Comparison of ENCODE assay signal across 17 cellular contexts in genomic region chr4:118927976-118928375, GRCh38. TPM values are rescaled to one million over a fixed set of nuclear protein-coding genes. Genes with fewer than 3 reads are reported as not detected.
DNase-seq lines count a peak whose midpoint lies in the region; ATAC-seq and TF ChIP-seq lines count a peak whose summit lies in the region.
"Had no signal": no experiment of that assay in that cellular context is flagged by ENCODE, and none has a peak within 500 bp of the region (broad histone marks: within the 10 kb centered on the region; RNA-seq: fewer than 3 reads in every experiment).

No MANE protein-coding gene starts in this region.

- no peaks in the 10 kb centered on the region for H3K36me3 Mint-ChIP-seq in HFFc6 (ENCODE audit: low read depth)

- H3K4me3 ChIP-seq in left lung, result no peak overlapping the region
- no peak overlapping the region for H3K4me3 ChIP-seq in stomach smooth muscle (ENCODE audit: low read length in 2 of 2)
- H3K4me3 ChIP-seq: breast epithelium, SK-N-MC, skin epidermis had no signal

- ATAC-seq in left lung (peak; percentile 62), HG02642 (IDR thresholded peaks at IDR 0.05; ENCODE audit: poor library complexity, unreplicated experiment) (no peak)

- H3K27me3 ChIP-seq in left lung (no peaks in the 10 kb centered on the region), stomach smooth muscle (ENCODE audit: control insufficient read depth in 1 of 2, insufficient read depth in 2 of 2, low read length in 2 of 2) (no peaks in the 10 kb centered on the region)
- H3K27me3 ChIP-seq: breast epithelium had no signal

- no peak overlapping the region for H3K4me3 Mint-ChIP-seq in HFFc6
- H3K4me3 Mint-ChIP-seq: B cell, nephron progenitor cell had no signal

- H3K27ac ChIP-seq in left lung, result no peak overlapping the region
- peak overlapping the region; percentile 19 for H3K27ac ChIP-seq in stomach smooth muscle (ENCODE audit: low read length)
- H3K27ac ChIP-seq: SK-N-MC, skin epidermis had no signal

- intact Hi-C loops in left lung (cut with DNase I), result no loop called here

- H3K9me3 ChIP-seq in left lung (no peaks in the 10 kb centered on the region), stomach smooth muscle (ENCODE audit: control insufficient read depth in 2 of 2, low read length in 2 of 2) (no peaks in the 10 kb centered on the region)
- H3K9me3 ChIP-seq: breast epithelium had no signal

- no peaks in the 10 kb centered on the region for H3K4me1 Mint-ChIP-seq in HFFc6 (ENCODE audit: low read depth)
- H3K4me1 Mint-ChIP-seq: B cell, nephron progenitor cell had no signal

- H3K27me3 Mint-ChIP-seq in HFFc6 (ENCODE audit: insufficient read depth), result no peaks in the 10 kb centered on the region; the same call in 1 of the 2 replicates

- no peaks in the 10 kb centered on the region for H3K9me3 Mint-ChIP-seq in HFFc6
- H3K9me3 Mint-ChIP-seq: nephron progenitor cell had no signal

- H3K4me1 ChIP-seq in left lung (no peaks in the 10 kb centered on the region), stomach smooth muscle (ENCODE audit: control insufficient read depth, insufficient read depth, low read length) (peaks cover 23% of the 10 kb centered on the region)
- H3K4me1 ChIP-seq: breast epithelium had no signal

- TF ChIP-seq CTCF in left lung (IDR thresholded peaks at IDR 0.05) (no peak), HFFc6 (IDR thresholded peaks at IDR 0.05) (no peak)

- H3K27ac Mint-ChIP-seq in HFFc6, result no peak overlapping the region
- H3K27ac Mint-ChIP-seq: B cell, nephron progenitor cell had no signal

- H3K9ac ChIP-seq in stomach smooth muscle (ENCODE audit: low read length in 2 of 2), result peak overlapping the region in 1 of 2 donors; percentile 19

- peak; percentile 29 to 60 for DNase-seq in NCI-H446 (lab: John Stamatoyannopoulos, UW)
- peak; percentile 12 for DNase-seq in cerebellar cortex (ENCODE audit: low spot score)
- peak in 1 of 2 donors; percentile 37 for DNase-seq in left lung
- DNase-seq in HFFc6, result no peak
- DNase-seq in H4 (ENCODE audit: low spot score), result no peak
- no peak for DNase-seq in activated gamma-delta T cell (lab: John Stamatoyannopoulos, UW)
- DNase-seq: activated gamma-delta T cell treated with Interleukin-2 at 50 U/mL for 16 hours, DMS79 treated with DMSO at 0.1 percent for 48 hours, kidney glomerular epithelial cell, NCI-H2081 treated with DMSO at 0.1 percent for 48 hours, nephron progenitor cell had no signal

- no peaks in the 10 kb centered on the region for H3K36me3 ChIP-seq in left lung
- H3K36me3 ChIP-seq in stomach smooth muscle (ENCODE audit: control insufficient read depth in 2 of 2, insufficient read depth in 2 of 2, low read length in 2 of 2), result no peaks in the 10 kb centered on the region
- H3K36me3 ChIP-seq: breast epithelium had no signal

RNA-seq across cellular contexts. Expression of gene SYNPO2, which starts 39.3 kb away (rescaled TPM):
- total RNA-seq in left lung, result 10 to 100 TPM; 14.4 to 30.7 TPM
- 10 to 100 TPM; 11.6 to 36.7 (median 12.0) TPM for total RNA-seq in HFFc6 (2021; fragmentation: NEBNext Ultra II Directional; extraction: Animal tissue kit (Norgen Biotek cat#: 25700))
- total RNA-seq in H4 (2014; rRNA removed; shearing (Covaris generic)), result 0.45 and 0.95 TPM in 2 replicates

Comparison
In these comparisons a context has a peak if more than half of its experiments do, and no peak if none do; other contexts are left out.
1. DNase-seq: peak in NCI-H446 (2 of 2) and cerebellar cortex (single experiment); none in HFFc6 (single experiment), H4 (single experiment) and activated gamma-delta T cell (single experiment).